17 cellular contexts compared by ENCODE assay signal in the genomic region with DNA sequence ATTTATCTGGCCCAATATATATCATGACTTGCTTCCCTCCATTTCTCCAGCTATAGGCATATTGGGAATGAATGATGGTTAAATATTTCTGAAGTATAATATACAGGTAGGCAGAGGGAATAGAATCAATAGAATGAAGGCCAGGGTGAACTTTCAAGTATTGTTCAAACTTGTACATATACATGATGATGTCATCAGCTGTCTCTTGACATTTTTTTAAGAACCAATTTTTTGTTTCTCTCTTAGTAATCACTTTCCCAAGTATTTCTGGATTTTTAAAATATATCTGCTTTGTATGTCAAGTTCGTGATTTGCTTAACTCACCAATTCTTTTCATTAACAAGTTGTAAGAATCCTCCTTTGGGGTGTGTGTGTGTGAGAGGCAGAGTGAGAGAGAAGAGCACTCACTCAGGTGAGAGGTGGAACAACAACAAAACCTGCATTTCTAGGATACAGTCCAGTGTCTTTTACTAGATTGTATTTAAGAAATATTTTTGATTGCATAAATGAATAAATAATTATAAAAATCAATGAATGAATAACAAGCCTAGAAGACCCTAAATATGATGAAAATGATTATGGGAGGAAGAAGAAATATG.
DNase-seq lines count a peak whose midpoint lies in the region; ATAC-seq and TF ChIP-seq lines count a peak whose summit lies in the region.
"Had no signal": no experiment of that assay in that cellular context is flagged by ENCODE, and none has a peak within 500 bp of the region (broad histone marks: within the 10 kb centered on the region; RNA-seq: fewer than 3 reads in every experiment).

No MANE protein-coding gene starts in this region.

- H3K36me3 ChIP-seq in BE2C (no peaks in the 10 kb centered on the region), GM23338 (ENCODE audit: insufficient read depth) (no peaks in the 10 kb centered on the region), OCI-LY3 (replicated peaks; ENCODE audit: low read depth, low read length) (no peaks in the 10 kb centered on the region), transverse colon (no peaks in the 10 kb centered on the region)

- no peaks in the 10 kb centered on the region for H3K27me3 Mint-ChIP-seq in GM23338 (ENCODE audit: insufficient read depth, low read depth, poor library complexity)
- no peaks in the 10 kb centered on the region for H3K27me3 Mint-ChIP-seq in activated naive CD8-positive, alpha-beta T cell treated with anti-CD3 and anti-CD28 coated beads, Interleukin-2, amount 50 U/mL, for 24 hours
- H3K27me3 Mint-ChIP-seq: B cell; IgD-negative memory B cell; stimulated activated naive B cell treated with anti-CD40 and anti-IgM and Interleukin-4, amounts not matched to agents 10 μg/mL and 1 μg/mL and 100 μg/mL, for 72 hours had no signal

- no peak overlapping the region for H3K4me2 ChIP-seq in GM23338
- H3K4me2 ChIP-seq in OCI-LY3 (ENCODE audit: low read length), result no peak overlapping the region

- H3K36me3 Mint-ChIP-seq in GM23338 (ENCODE audit: low read depth), result no peaks in the 10 kb centered on the region
- H3K36me3 Mint-ChIP-seq in activated naive CD8-positive, alpha-beta T cell treated with anti-CD3 and anti-CD28 coated beads, Interleukin-2, amount 50 U/mL, for 24 hours (ENCODE audit: low read depth), result no peaks in the 10 kb centered on the region
- H3K36me3 Mint-ChIP-seq: IgD-negative memory B cell; stimulated activated naive B cell treated with anti-CD40 and anti-IgM and Interleukin-4, amounts not matched to agents 10 μg/mL and 1 μg/mL and 100 μg/mL, for 72 hours had no signal

- no peak overlapping the region for H3K4me3 ChIP-seq in BE2C (ENCODE audit: low read depth, low read length)
- no peak overlapping the region for H3K4me3 ChIP-seq in GM23338
- no peak overlapping the region for H3K4me3 ChIP-seq in OCI-LY3 (ENCODE audit: low read length)
- no peak overlapping the region for H3K4me3 ChIP-seq in fibroblast of mammary gland (ENCODE audit: control insufficient read depth, low read depth, low read length)
- no peak overlapping the region for H3K4me3 ChIP-seq in transverse colon
- H3K4me3 ChIP-seq: psoas muscle had no signal

- intact Hi-C loops in transverse colon (cut with DNase I; ENCODE audit: low total_unique reads), result no loop called here

- H3K9ac ChIP-seq in OCI-LY3 (ENCODE audit: low read length), result no peak overlapping the region

- in situ Hi-C loops in transverse colon (cut with MboI; ENCODE audit: low pct_ligation_motif_present in 1 of 4, low pct_unique_long_range_greater_than_20kb in 1 of 4, low sequenced_read_pairs in 3 of 4), result no loop called here

- H3K9me3 ChIP-seq in BE2C (no peaks in the 10 kb centered on the region), OCI-LY3 (ENCODE audit: insufficient read depth, low read length) (no peaks in the 10 kb centered on the region), transverse colon (no peaks in the 10 kb centered on the region)
- H3K9me3 ChIP-seq: psoas muscle had no signal

- ATAC-seq in GM23338 (peak; percentile 75), HG02571 (IDR thresholded peaks at IDR 0.05; ENCODE audit: unreplicated experiment) (no peak)
- no peak for ATAC-seq in activated naive CD8-positive, alpha-beta T cell treated with anti-CD3 and anti-CD28 coated beads, Interleukin-2, amount 50 U/mL, for 24 hours
- ATAC-seq: psoas muscle had no signal

- no peaks in the 10 kb centered on the region for H3F3A ChIP-seq in GM23338 (replicated peaks; ENCODE audit: low read depth)

- H2AFZ ChIP-seq in GM23338, result no peak overlapping the region
- H2AFZ ChIP-seq in OCI-LY3 (ENCODE audit: low read depth, low read length), result no peak overlapping the region

- H3K9me3 Mint-ChIP-seq in GM23338, result peaks cover 5% of the 10 kb centered on the region; the same call in 1 of the 3 replicates
- peaks cover 10% of the 10 kb centered on the region for H3K9me3 Mint-ChIP-seq in activated naive CD8-positive, alpha-beta T cell treated with anti-CD3 and anti-CD28 coated beads, Interleukin-2, amount 50 U/mL, for 24 hours

- H3K27ac ChIP-seq in GM23338 (ENCODE audit: low read depth) (no peak overlapping the region), OCI-LY3 (ENCODE audit: low read length) (no peak overlapping the region), transverse colon (no peak overlapping the region)
- H3K27ac ChIP-seq: psoas muscle had no signal

- no peak for TF ChIP-seq EP300 in transverse colon (IDR thresholded peaks at IDR 0.05; ENCODE audit: low read depth)

- H3K9me2 ChIP-seq in GM23338 (ENCODE audit: insufficient read depth), result no peaks in the 10 kb centered on the region

- H4K20me1 ChIP-seq in GM23338 (replicated peaks; ENCODE audit: insufficient read depth) (no peaks in the 10 kb centered on the region), OCI-LY3 (ENCODE audit: insufficient read depth, low read length) (no peaks in the 10 kb centered on the region)

- H3K79me2 ChIP-seq in GM23338 (replicated peaks; ENCODE audit: insufficient read depth) (no peaks in the 10 kb centered on the region), OCI-LY3 (ENCODE audit: low read length) (no peaks in the 10 kb centered on the region)

- 30 to 49% methylated on average over 1 of the region's 1 CpG for WGBS in transverse colon (ENCODE audit: low coverage in 1 of 2), 2 donors

- H3K4me1 ChIP-seq in BE2C (no peaks in the 10 kb centered on the region), GM23338 (ENCODE audit: insufficient read depth) (peaks cover 20% of the 10 kb centered on the region), OCI-LY3 (ENCODE audit: low read length) (peaks cover 11% of the 10 kb centered on the region), transverse colon (no peaks in the 10 kb centered on the region)
- H3K4me1 ChIP-seq: psoas muscle had no signal

- TF ChIP-seq CTCF in BE2C (IDR thresholded peaks at IDR 0.05; ENCODE audit: low read depth, low read length) (peak; percentile 34), GM23338 (conservative IDR thresholded peaks at IDR 0.05; ENCODE audit: low read depth in 2 of 2) (peak; percentile 40 to 41), OCI-LY3 (IDR thresholded peaks at IDR 0.05; ENCODE audit: low read depth, low read length) (peak; percentile 25), fibroblast of mammary gland (conservative IDR thresholded peaks at IDR 0.05; ENCODE audit: control insufficient read depth, insufficient read depth, low read depth, low read length) (peak; percentile 1), transverse colon (IDR thresholded peaks at IDR 0.05) (no peak)

- no peak overlapping the region for H3K27ac Mint-ChIP-seq in GM23338
- no peak overlapping the region for H3K27ac Mint-ChIP-seq in activated naive CD8-positive, alpha-beta T cell treated with anti-CD3 and anti-CD28 coated beads, Interleukin-2, amount 50 U/mL, for 24 hours
- H3K27ac Mint-ChIP-seq: B cell; IgD-negative memory B cell; immature natural killer cell; stimulated activated naive B cell treated with anti-CD40 and anti-IgM and Interleukin-4, amounts not matched to agents 10 μg/mL and 1 μg/mL and 100 μg/mL, for 72 hours had no signal

- H3K27me3 ChIP-seq in BE2C, result no peaks in the 10 kb centered on the region
- H3K27me3 ChIP-seq in GM23338 (ENCODE audit: insufficient read depth), result no peaks in the 10 kb centered on the region
- no peaks in the 10 kb centered on the region for H3K27me3 ChIP-seq in OCI-LY3 (ENCODE audit: low read depth, low read length)
- H3K27me3 ChIP-seq in transverse colon, result no peaks in the 10 kb centered on the region

- H3K4me1 Mint-ChIP-seq in GM23338, result peaks cover 32% of the 10 kb centered on the region
- H3K4me1 Mint-ChIP-seq in activated naive CD8-positive, alpha-beta T cell treated with anti-CD3 and anti-CD28 coated beads, Interleukin-2, amount 50 U/mL, for 24 hours, result no peaks in the 10 kb centered on the region
- H3K4me1 Mint-ChIP-seq: B cell; IgD-negative memory B cell; immature natural killer cell; stimulated activated naive B cell treated with anti-CD40 and anti-IgM and Interleukin-4, amounts not matched to agents 10 μg/mL and 1 μg/mL and 100 μg/mL, for 72 hours had no signal

- DNase-seq in BE2C (no peak), GM23338 (ENCODE audit: low spot score) (peak; percentile 44), fibroblast of mammary gland (ENCODE audit: low read depth) (no peak), transverse colon (no peak)
- no peak for DNase-seq in stimulated activated CD4-positive, alpha-beta T cell treated with anti-CD3 and anti-CD28 coated beads, Interleukin-12 subunit alpha, Interleukin-12 subunit beta, amount 100 ng/mL, for 4 hours
- DNase-seq in activated naive CD8-positive, alpha-beta T cell treated with anti-CD3 and anti-CD28 coated beads, Interleukin-2, amount 50 U/mL, for 24 hours, result no peak
- DNase-seq: activated CD8-positive, alpha-beta memory T cell treated with anti-CD3 and anti-CD28 coated beads for 24 hours; activated naive CD4-positive, alpha-beta T cell; immature natural killer cell; NCI-H2081 treated with DMSO at 0.1 percent for 48 hours; psoas muscle; stimulated activated CD4-positive, alpha-beta T cell treated with anti-CD3 and anti-CD28 coated beads, Interleukin-2, amount 100 ng/mL, for 48 hours; stimulated activated naive B cell treated with anti-CD40 and anti-IgM and Interleukin-4, amounts not matched to agents 10 μg/mL and 1 μg/mL and 100 μg/mL, for 72 hours had no signal

- no peak overlapping the region for H3K4me3 Mint-ChIP-seq in GM23338
- no peak overlapping the region for H3K4me3 Mint-ChIP-seq in activated naive CD8-positive, alpha-beta T cell treated with anti-CD3 and anti-CD28 coated beads, Interleukin-2, amount 50 U/mL, for 24 hours
- H3K4me3 Mint-ChIP-seq: B cell; IgD-negative memory B cell; immature natural killer cell; stimulated activated naive B cell treated with anti-CD40 and anti-IgM and Interleukin-4, amounts not matched to agents 10 μg/mL and 1 μg/mL and 100 μg/mL, for 72 hours had no signal

- TF ChIP-seq POLR2A in transverse colon (IDR thresholded peaks at IDR 0.05), result no peak

TF ChIP-seq in GM23338, 12 proteins besides CTCF, POLR2A, EP300 and RAD21 (continues in another document):
- TF ChIP-seq ZNF114 (CRISPR knock-in tag; IDR thresholded peaks at IDR 0.05), result no peak
- TF ChIP-seq ZNF331 (CRISPR knock-in tag; IDR thresholded peaks at IDR 0.05; ENCODE audit: low read depth), result no peak
- no peak for TF ChIP-seq EZH2phosphoT487 (IDR thresholded peaks at IDR 0.05; ENCODE audit: unreplicated experiment)
- no peak for TF ChIP-seq POLR2AphosphoS5 (IDR thresholded peaks at IDR 0.05; ENCODE audit: low read depth)
- no peak for TF ChIP-seq CREB1 (CRISPR knock-in tag; IDR thresholded peaks at IDR 0.05; ENCODE audit: low read depth)
- TF ChIP-seq, protein P1, sequence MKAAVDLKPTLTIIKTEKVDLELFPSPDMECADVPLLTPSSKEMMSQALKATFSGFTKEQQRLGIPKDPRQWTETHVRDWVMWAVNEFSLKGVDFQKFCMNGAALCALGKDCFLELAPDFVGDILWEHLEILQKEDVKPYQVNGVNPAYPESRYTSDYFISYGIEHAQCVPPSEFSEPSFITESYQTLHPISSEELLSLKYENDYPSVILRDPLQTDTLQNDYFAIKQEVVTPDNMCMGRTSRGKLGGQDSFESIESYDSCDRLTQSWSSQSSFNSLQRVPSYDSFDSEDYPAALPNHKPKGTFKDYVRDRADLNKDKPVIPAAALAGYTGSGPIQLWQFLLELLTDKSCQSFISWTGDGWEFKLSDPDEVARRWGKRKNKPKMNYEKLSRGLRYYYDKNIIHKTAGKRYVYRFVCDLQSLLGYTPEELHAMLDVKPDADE (IDR thresholded peaks at IDR 0.05), result no peak
- TF ChIP-seq JUNB (IDR thresholded peaks at IDR 0.05; ENCODE audit: unreplicated experiment), result no peak

Comparison
In these comparisons a context has a peak if more than half of its experiments do, and no peak if none do; other contexts are left out.
1. CTCF ChIP-seq: peak in BE2C (single experiment), GM23338 (2 of 2), OCI-LY3 (single experiment) and fibroblast of mammary gland (single experiment); none in transverse colon (0 of 5).